ENCODE assay signal across 10 cellular contexts in genomic region chr1:35576061-35576765, GRCh38. TPM values are rescaled to one million over a fixed set of nuclear protein-coding genes. Genes with fewer than 3 reads are reported as not detected.
DNase-seq lines count a peak whose midpoint lies in the region; ATAC-seq lines count a peak whose summit lies in the region.
"Had no signal": no experiment of that assay in that cellular context is flagged by ENCODE, and none has a peak within 500 bp of the region (broad histone marks: within the 10 kb centered on the region; RNA-seq: fewer than 3 reads in every experiment).

No MANE protein-coding gene starts in this region.

- H3K4me3 ChIP-seq in BLaER1 treated with 17β-estradiol and CSF1 and Interleukin-3, amounts not matched to agents 10 nM and 100 nM: peak overlapping the region; percentile 47 to 78 (median 63)
- H3K4me3 ChIP-seq in H7 (ENCODE audit: insufficient read depth, low read depth, low read length): peak overlapping the region; percentile 66
- peak overlapping the region; percentile 5 for H3K4me3 ChIP-seq in mononuclear cell (ENCODE audit: low read length)

- H3K9ac ChIP-seq in BLaER1 treated with 17β-estradiol and CSF1 and Interleukin-3, amounts not matched to agents 10 nM and 100 nM: peak overlapping the region; percentile 82 to 90 (median 86)

- peaks cover 36 to 60% (median 38%) of the 10 kb centered on the region in 11 experiments for H3K27me3 ChIP-seq in BLaER1 treated with 17β-estradiol and CSF1 and Interleukin-3, amounts not matched to agents 10 nM and 100 nM
- peaks cover 74% of the 10 kb centered on the region for H3K27me3 ChIP-seq in H7 (ENCODE audit: control insufficient read depth, insufficient read depth, low read length)
- peaks cover 7% of the 10 kb centered on the region for H3K27me3 ChIP-seq in mononuclear cell (ENCODE audit: insufficient read depth, low read length)

- H3K27ac Mint-ChIP-seq in activated T-helper 17 cell treated with anti-CD3 and anti-CD28 coated beads, Interleukin-2, amount 50 U/mL, for 72 hours: peak overlapping the region; percentile 44

- peaks cover 0 to 11% (median 0%) of the 10 kb centered on the region in 11 experiments; a peak in 6 of 22 replicates for H3K9me3 ChIP-seq in BLaER1 treated with 17β-estradiol and CSF1 and Interleukin-3, amounts not matched to agents 10 nM and 100 nM (replicated peaks in 1 of 11)
- H3K9me3 ChIP-seq in mononuclear cell (ENCODE audit: low read depth, low read length): no peaks in the 10 kb centered on the region

- H3K4me1 ChIP-seq in BLaER1 treated with 17β-estradiol and CSF1 and Interleukin-3, amounts not matched to agents 10 nM and 100 nM: peaks cover 66 to 93% (median 84%) of the 10 kb centered on the region in 10 experiments
- peaks cover 46% of the 10 kb centered on the region for H3K4me1 ChIP-seq in mononuclear cell (ENCODE audit: insufficient read depth, low read length)

- peak overlapping the region; percentile 89 to 100 (median 97) for H3K4me2 ChIP-seq in BLaER1 treated with 17β-estradiol and CSF1 and Interleukin-3, amounts not matched to agents 10 nM and 100 nM

- no peaks in the 10 kb centered on the region for H3K36me3 Mint-ChIP-seq in activated T-helper 17 cell treated with anti-CD3 and anti-CD28 coated beads, Interleukin-2, amount 50 U/mL, for 72 hours (ENCODE audit: low read depth)

- peak overlapping the region; percentile 95 for H3K4me3 Mint-ChIP-seq in activated T-helper 17 cell treated with anti-CD3 and anti-CD28 coated beads, Interleukin-2, amount 50 U/mL, for 72 hours

- peak overlapping the region; percentile 85 to 98 (median 94); a peak in 21 of 22 replicates for H3K27ac ChIP-seq in BLaER1 treated with 17β-estradiol and CSF1 and Interleukin-3, amounts not matched to agents 10 nM and 100 nM

- peaks cover 0 to 15% (median 6%) of the 10 kb centered on the region in 11 experiments; a peak in 6 of 22 replicates for H3K36me3 ChIP-seq in BLaER1 treated with 17β-estradiol and CSF1 and Interleukin-3, amounts not matched to agents 10 nM and 100 nM
- H3K36me3 ChIP-seq in H7 (replicated peaks; ENCODE audit: control insufficient read depth, insufficient read depth, low read length): no peaks in the 10 kb centered on the region

- peaks cover 9% of the 10 kb centered on the region for H3K4me1 Mint-ChIP-seq in activated T-helper 17 cell treated with anti-CD3 and anti-CD28 coated beads, Interleukin-2, amount 50 U/mL, for 72 hours

- no peaks in the 10 kb centered on the region for H3K27me3 Mint-ChIP-seq in activated T-helper 17 cell treated with anti-CD3 and anti-CD28 coated beads, Interleukin-2, amount 50 U/mL, for 72 hours

- peaks cover 0 to 40% (median 6%) of the 10 kb centered on the region in 11 experiments; a peak in 10 of 22 replicates for H4K20me1 ChIP-seq in BLaER1 treated with 17β-estradiol and CSF1 and Interleukin-3, amounts not matched to agents 10 nM and 100 nM

- H3K9me3 Mint-ChIP-seq in activated T-helper 17 cell treated with anti-CD3 and anti-CD28 coated beads, Interleukin-2, amount 50 U/mL, for 72 hours: no peaks in the 10 kb centered on the region

- no peak for ATAC-seq in activated T-helper 17 cell treated with anti-CD3 and anti-CD28 coated beads, Interleukin-2, amount 50 U/mL, for 72 hours (replicated peaks)

- DNase-seq in H7 (peak; percentile 67), germinal center (ENCODE audit: low spot score) (no peak), NCI-H526 treated with DMSO at 0.1 percent for 48 hours (lab: John Stamatoyannopoulos, UW) (no peak), NCI-H1048 (lab: John Stamatoyannopoulos, UW) (no peak), NCI-H345 (lab: John Stamatoyannopoulos, UW) (no peak)
- DNase-seq: activated naive CD4-positive, alpha-beta T cell treated with anti-CD3 and anti-CD28 coated beads, Interleukin-2, amount 50 U/mL, for 16 hours; DMS153 had no signal

RNA-seq across cellular contexts. Expression of gene TFAP2E, which starts 3.1 kb away (rescaled TPM):
- total RNA-seq in H7 (2014; rRNA removed; shearing (Covaris generic)): 0.94 and 2.2 TPM in 2 replicates
- total RNA-seq in activated T-helper 17 cell treated with anti-CD3 and anti-CD28 coated beads, Interleukin-2, amount 50 U/mL, for 72 hours: 1 to 10 TPM in 1 of 2 donors, under 1 TPM in 1; 0.97 to 4.5 TPM
- 0.52 TPM for total RNA-seq in mononuclear cell

RNA-seq across cellular contexts. Expression of gene NCDN, which starts 18.6 kb away (rescaled TPM):
- total RNA-seq in H7 (2014; rRNA removed; shearing (Covaris generic)): 41.9 and 50.9 TPM in 2 replicates
- 10 to 100 TPM; 37.1 to 42.4 TPM for total RNA-seq in activated T-helper 17 cell treated with anti-CD3 and anti-CD28 coated beads, Interleukin-2, amount 50 U/mL, for 72 hours
- total RNA-seq in mononuclear cell: 4.0 TPM

RNA-seq across cellular contexts. Expression of gene KIAA0319L, which starts 19.0 kb away (rescaled TPM):
- total RNA-seq in H7 (2014; rRNA removed; shearing (Covaris generic)): 68.5 and 84.0 TPM in 2 replicates
- total RNA-seq in activated T-helper 17 cell treated with anti-CD3 and anti-CD28 coated beads, Interleukin-2, amount 50 U/mL, for 72 hours: 10 to 100 TPM; 45.8 to 98.2 TPM
- total RNA-seq in mononuclear cell: 29.1 TPM

Comparison
In these comparisons a context has a peak if more than half of its experiments do, and no peak if none do; other contexts are left out.
1. H3K4me3 ChIP-seq: peak in every context shown above with its lines; median percentile 66 in H7; 63 in BLaER1 treated with 17β-estradiol and CSF1 and Interleukin-3, amounts not matched to agents 10 nM and 100 nM; 5 in mononuclear cell.